Comparison of ENCODE assay signal across 1 cellular context in genomic region chr10:103193107-103193819, GRCh38.
TF ChIP-seq lines count a peak whose summit lies in the region.

Gene NT5C2, minus strand, starts transcription at chr10:103193272. Its CDS starts 18,314 bp downstream, at chr10:103174958.

TF ChIP-seq in HCT116, 20 proteins besides CTCF, POLR2A, EP300 and RAD21 (continued from another document):
- TF ChIP-seq REST (IDR thresholded peaks at IDR 0.05; ENCODE audit: low read depth) = no peak
- TF ChIP-seq SIN3A (IDR thresholded peaks at IDR 0.05; ENCODE audit: low read depth) = peak; percentile 71
- TF ChIP-seq MAX (IDR thresholded peaks at IDR 0.05) = peak; percentile 53
- no peak for TF ChIP-seq EZH2phosphoT487 (IDR thresholded peaks at IDR 0.05; ENCODE audit: borderline replicate concordance)
- peak; percentile 84 for TF ChIP-seq YY1 (IDR thresholded peaks at IDR 0.05; ENCODE audit: extremely low read depth, insufficient replicate concordance, low read depth, low read length)
- no peak for TF ChIP-seq FOSL1 (IDR thresholded peaks at IDR 0.05; ENCODE audit: low read depth)
- no peak for TF ChIP-seq JUND (IDR thresholded peaks at IDR 0.05)
- TF ChIP-seq TCF7L2 (IDR thresholded peaks at IDR 0.05; ENCODE audit: borderline replicate concordance, extremely low read depth, insufficient read depth, insufficient read length) = peak; percentile 26
